In genomic region chr12:12975322-12976077, GRCh38 we compare ENCODE assay signal across 8 cellular contexts. TPM values are rescaled to one million over a fixed set of nuclear protein-coding genes. Genes with fewer than 3 reads are reported as not detected.
DNase-seq lines count a peak whose midpoint lies in the region; ATAC-seq, FAIRE-seq and TF ChIP-seq lines count a peak whose summit lies in the region.

No MANE protein-coding gene starts in this region.

- FAIRE-seq in D721Med (lab: Jason Lieb, UNC) (no peak), astrocyte (lab: Jason Lieb, UNC) (no peak)

- H3K27ac Mint-ChIP-seq in astrocyte (ENCODE audit: unreplicated experiment): peak overlapping the region; percentile 43

- H3K9ac ChIP-seq in astrocyte (ENCODE audit: low read length): peak overlapping the region; percentile 68

- H3K79me2 ChIP-seq in astrocyte (ENCODE audit: insufficient read depth, low read length): no peaks in the 10 kb centered on the region

- H3K36me3 Mint-ChIP-seq in astrocyte (ENCODE audit: low read depth, unreplicated experiment): peaks cover 38% of the 10 kb centered on the region

- H3K4me3 Mint-ChIP-seq in astrocyte (ENCODE audit: unreplicated experiment): no peak overlapping the region

- H3K36me3 ChIP-seq in astrocyte (ENCODE audit: insufficient read depth, low read length): peaks cover 9% of the 10 kb centered on the region

- no peak for DNase-seq in D721Med (ENCODE audit: insufficient read length, low spot score)
- DNase-seq in KBM-7: peak; percentile 64
- DNase-seq in astrocyte (ENCODE audit: low read depth): no peak
- DNase-seq in left colon: peak; percentile 51 to 57
- DNase-seq in NCI-H1092 (lab: John Stamatoyannopoulos, UW): no peak
- DNase-seq in NCI-H1105 treated with DMSO at 0.1 percent for 48 hours (lab: John Stamatoyannopoulos, UW): no peak
- no peak for DNase-seq in NCI-H1694 treated with DMSO at 0.1 percent for 48 hours (lab: John Stamatoyannopoulos, UW)

- peaks cover 11% of the 10 kb centered on the region for H3K9me3 Mint-ChIP-seq in astrocyte (ENCODE audit: unreplicated experiment)

- H3K4me2 ChIP-seq in astrocyte (ENCODE audit: low read length): peak overlapping the region; percentile 49

- H4K20me1 ChIP-seq in astrocyte (ENCODE audit: insufficient read depth, low read length): no peaks in the 10 kb centered on the region

- no peak overlapping the region for H2AFZ ChIP-seq in astrocyte (ENCODE audit: low read depth, low read length)

- H3K4me3 ChIP-seq in astrocyte (ENCODE audit: insufficient read depth, low read depth, low read length): no peak overlapping the region

- no peaks in the 10 kb centered on the region for H3K27me3 ChIP-seq in astrocyte (ENCODE audit: insufficient read depth, low read length)

- intact Hi-C loops in left colon (cut with DNase I, micrococcal nuclease): no loop called here

- in situ Hi-C loops in KBM-7 (cut with MboI; ENCODE audit: low pct_unique_long_range_greater_than_20kb, low sequenced_read_pairs): no loop called here

- H3K4me1 Mint-ChIP-seq in astrocyte (ENCODE audit: low read depth, unreplicated experiment): peaks cover 7% of the 10 kb centered on the region

- no peaks in the 10 kb centered on the region for H3K27me3 Mint-ChIP-seq in astrocyte (ENCODE audit: low read depth, unreplicated experiment)

- H3K4me1 ChIP-seq in astrocyte (ENCODE audit: insufficient read depth, low read length): peaks cover 36% of the 10 kb centered on the region

- H3K9me3 ChIP-seq in astrocyte (ENCODE audit: insufficient read depth, low read depth, low read length): peaks cover 4% of the 10 kb centered on the region

- peak overlapping the region; percentile 86 for H3K27ac ChIP-seq in astrocyte (ENCODE audit: low read depth, low read length)

- peak; percentile 93 for ATAC-seq in left colon
- ATAC-seq in GM19328 (IDR thresholded peaks at IDR 0.05; ENCODE audit: unreplicated experiment): no peak

- peak; percentile 33 for TF ChIP-seq CTCF in D721Med (IDR thresholded peaks at IDR 0.05; ENCODE audit: insufficient read depth, missing control alignments)
- TF ChIP-seq CTCF in astrocyte (IDR thresholded peaks at IDR 0.05; ENCODE audit: insufficient read depth, low read depth, low read length): peak; percentile 44

RNA-seq across cellular contexts. Expression of gene GPRC5D, which starts 23.5 kb away (rescaled TPM):
- total RNA-seq in astrocyte (not detected in 2 replicates), left colon (under 1 TPM in 1 of 2 donors, not detected in 1; 0.28 TPM)

RNA-seq across cellular contexts. Expression of gene HEBP1, which starts 24.6 kb away (rescaled TPM):
- total RNA-seq in astrocyte: 27.8 and 28.9 TPM in 2 replicates
- 10 to 100 TPM; 26.0 to 62.9 TPM for total RNA-seq in left colon

Comparison
In these comparisons a context has a peak if more than half of its experiments do, and no peak if none do; other contexts are left out.
1. DNase-seq: peak in KBM-7 (single experiment) and left colon (2 of 2); none in D721Med (single experiment), astrocyte (single experiment), NCI-H1092 (single experiment), NCI-H1105 treated with DMSO at 0.1 percent for 48 hours (single experiment) and NCI-H1694 treated with DMSO at 0.1 percent for 48 hours (single experiment).